In the genomic region with DNA sequence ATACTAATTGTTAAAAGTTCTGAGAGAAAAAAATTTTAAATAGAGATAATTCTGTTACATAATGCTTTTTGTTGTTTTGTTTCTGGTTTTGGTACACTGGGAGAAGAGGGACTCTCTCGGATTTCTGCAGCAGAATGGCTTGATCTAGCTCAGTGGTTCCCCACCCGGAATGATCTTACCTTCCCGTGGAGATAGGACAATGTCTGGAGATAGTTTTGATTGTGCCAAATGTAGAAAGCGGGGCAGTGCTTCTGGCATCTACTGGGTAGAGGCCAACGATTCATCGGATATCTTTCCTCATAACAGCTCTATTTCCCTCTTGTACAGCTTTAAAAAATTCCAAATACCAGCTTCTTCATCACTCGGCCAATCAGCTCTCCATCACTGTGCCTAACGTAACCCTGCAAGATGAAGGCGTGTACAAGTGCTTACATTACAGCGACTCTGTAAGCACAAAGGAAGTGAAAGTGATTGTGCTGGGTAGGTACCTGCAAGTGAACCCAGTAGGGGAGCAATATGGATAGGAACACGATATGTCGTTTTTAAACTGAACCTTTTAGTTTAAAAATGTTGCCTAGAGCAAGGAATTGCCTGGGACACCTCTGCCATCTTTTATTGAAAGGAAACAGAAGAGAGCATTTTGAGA, we compare ENCODE assay signal across 10 cellular contexts. TPM values are rescaled to one million over a fixed set of nuclear protein-coding genes. Genes with fewer than 3 reads are reported as not detected.
DNase-seq lines count a peak whose midpoint lies in the region; ATAC-seq and TF ChIP-seq lines count a peak whose summit lies in the region.
"Had no signal": no experiment of that assay in that cellular context is flagged by ENCODE, and none has a peak within 500 bp of the region (broad histone marks: within the 10 kb centered on the region; RNA-seq: fewer than 3 reads in every experiment).

No MANE protein-coding gene starts in this region.

- H3K9me3 Mint-ChIP-seq in activated naive CD8-positive, alpha-beta T cell treated with anti-CD3 and anti-CD28 coated beads, Interleukin-2, amount 10 ng/mL, durations not matched to agents 7 days and 5 days = peaks cover 1% of the 10 kb centered on the region

- peak; percentile 68 for ATAC-seq in GM18511 (IDR thresholded peaks at IDR 0.05; ENCODE audit: unreplicated experiment)
- peak; percentile 53 for ATAC-seq in HG03342 (IDR thresholded peaks at IDR 0.05; ENCODE audit: unreplicated experiment)
- peak; percentile 83 for ATAC-seq in activated naive CD8-positive, alpha-beta T cell treated with anti-CD3 and anti-CD28 coated beads, Interleukin-2, amount 10 ng/mL, durations not matched to agents 7 days and 5 days (ENCODE audit: low read depth)

- H3K27me3 ChIP-seq in testis = no peaks in the 10 kb centered on the region

- 66 to 71% methylated on average over 12 of the region's 12 CpGs for WGBS in testis, 2 donors

- TF ChIP-seq POLR2A in testis (IDR thresholded peaks at IDR 0.05) = no peak

- no peak overlapping the region for H3K4me3 ChIP-seq in testis

- in situ Hi-C loops in KBM-7 (cut with MboI; ENCODE audit: low pct_unique_long_range_greater_than_20kb, low sequenced_read_pairs) = no loop called here

- peaks cover 17% of the 10 kb centered on the region for H3K36me3 Mint-ChIP-seq in activated naive CD8-positive, alpha-beta T cell treated with anti-CD3 and anti-CD28 coated beads, Interleukin-2, amount 10 ng/mL, durations not matched to agents 7 days and 5 days

- peak; percentile 10 for DNase-seq in Ammon's horn (ENCODE audit: low spot score)
- DNase-seq in activated naive CD8-positive, alpha-beta T cell treated with anti-CD3 and anti-CD28 coated beads, Interleukin-2, amount 10 ng/mL, durations not matched to agents 7 days and 5 days = no peak
- DNase-seq in KBM-7 = no peak
- DNase-seq in NCI-H2171 treated with DMSO at 0.1 percent for 48 hours (lab: John Stamatoyannopoulos, UW) = no peak
- DNase-seq in testis = no peak
- DNase-seq in stimulated activated CD4-positive, alpha-beta T cell treated with anti-CD3 and anti-CD28 coated beads, Interleukin-15, amount 100 ng/mL, for 24 hours = no peak
- DNase-seq: Caco-2 had no signal

- H3K36me3 ChIP-seq in testis (ENCODE audit: low read depth, missing control alignments) = no peaks in the 10 kb centered on the region

- peak overlapping the region; percentile 67 for H3K4me3 Mint-ChIP-seq in activated naive CD8-positive, alpha-beta T cell treated with anti-CD3 and anti-CD28 coated beads, Interleukin-2, amount 10 ng/mL, durations not matched to agents 7 days and 5 days

- no peaks in the 10 kb centered on the region for H3K4me1 ChIP-seq in testis

- H3K27ac ChIP-seq in testis = no peak overlapping the region

- TF ChIP-seq CTCF in testis (IDR thresholded peaks at IDR 0.05) = no peak

- no peaks in the 10 kb centered on the region for H3K9me3 ChIP-seq in testis
- H3K9me3 ChIP-seq: Caco-2 had no signal

- peaks cover 54% of the 10 kb centered on the region for H3K4me1 Mint-ChIP-seq in activated naive CD8-positive, alpha-beta T cell treated with anti-CD3 and anti-CD28 coated beads, Interleukin-2, amount 10 ng/mL, durations not matched to agents 7 days and 5 days

- POLR2A ChIA-PET in activated naive CD8-positive, alpha-beta T cell treated with anti-CD3 and anti-CD28 coated beads, Interleukin-2, amount 10 ng/mL, durations not matched to agents 7 days and 5 days (lab: Charles Lee) = interaction anchor here (0.5 to 3.0 kb wide), 13 partner anchors 8 to 211 kb away, joined by 3 to 52 read pairs (median 5); partner anchors contain the start of genes CRTAM, HSPA8 and UBASH3B

- intact Hi-C loops in testis (cut with DNase I; ENCODE audit: low total_unique reads) = loop anchor here (10.0 kb wide), 1 partner anchor 217 kb away; no protein-coding TSS in a partner anchor

- no peaks in the 10 kb centered on the region for H3K27me3 Mint-ChIP-seq in activated naive CD8-positive, alpha-beta T cell treated with anti-CD3 and anti-CD28 coated beads, Interleukin-2, amount 10 ng/mL, durations not matched to agents 7 days and 5 days

- peak overlapping the region; percentile 82 for H3K27ac Mint-ChIP-seq in activated naive CD8-positive, alpha-beta T cell treated with anti-CD3 and anti-CD28 coated beads, Interleukin-2, amount 10 ng/mL, durations not matched to agents 7 days and 5 days
- H3K27ac Mint-ChIP-seq: progenitor cell of endocrine pancreas had no signal

RNA-seq across cellular contexts. Expression of gene CRTAM, which starts 13.2 kb away (rescaled TPM):
- 10 to 100 TPM; 18.9 to 20.8 TPM for total RNA-seq in activated naive CD8-positive, alpha-beta T cell treated with anti-CD3 and anti-CD28 coated beads, Interleukin-2, amount 10 ng/mL, durations not matched to agents 7 days and 5 days
- under 1 TPM in 1 of 2 donors, not detected in 1; 0.50 TPM for total RNA-seq in testis
- polyA plus RNA-seq in testis (ENCODE audit: insufficient read depth, low read depth, low replicate concordance) = 1.7 TPM
- total RNA-seq: Caco-2, progenitor cell of endocrine pancreas had no signal

RNA-seq across cellular contexts. Expression of gene JHY, which starts 31.1 kb away (rescaled TPM):
- total RNA-seq in activated naive CD8-positive, alpha-beta T cell treated with anti-CD3 and anti-CD28 coated beads, Interleukin-2, amount 10 ng/mL, durations not matched to agents 7 days and 5 days = 1 to 10 TPM; 5.5 to 6.2 TPM
- 10 to 100 TPM; 22.3 to 32.7 TPM for total RNA-seq in testis
- polyA plus RNA-seq in testis (ENCODE audit: insufficient read depth, low read depth, low replicate concordance) = 46.3 TPM

Comparison
In these comparisons a context has a peak if more than half of its experiments do, and no peak if none do; other contexts are left out.
1. RNA of gene CRTAM, which starts 13.2 kb away (total RNA-seq): 18.9 to 20.8 TPM in activated naive CD8-positive, alpha-beta T cell treated with anti-CD3 and anti-CD28 coated beads, Interleukin-2, amount 10 ng/mL, durations not matched to agents 7 days and 5 days; 0.50 TPM in testis; every median in the first group is over 10 times any median in the second.
2. Peak in every context shown above with its lines, with median percentiles within 50 percentile points of each other: ATAC-seq.